Comparison of ENCODE assay signal across 15 cellular contexts in genomic region chr15:76191539-76192244, GRCh38.
DNase-seq lines count a peak whose midpoint lies in the region; ATAC-seq and TF ChIP-seq lines count a peak whose summit lies in the region.
"Had no signal": no experiment of that assay in that cellular context is flagged by ENCODE, and none has a peak within 500 bp of the region (broad histone marks: within the 10 kb centered on the region; RNA-seq: fewer than 3 reads in every experiment).

No MANE protein-coding gene starts in this region.

- peaks cover 0 to 13% (median 0%) of the 10 kb centered on the region in 11 experiments; a peak in 5 of 22 replicates for H3K9me3 ChIP-seq in BLaER1 treated with 17β-estradiol and CSF1 and Interleukin-3, amounts not matched to agents 10 nM and 100 nM (replicated peaks in 1 of 11)
- no peaks in the 10 kb centered on the region for H3K9me3 ChIP-seq in PC-3 (ENCODE audit: low read length)
- H3K9me3 ChIP-seq: heart left ventricle had no signal

- H3K4me3 ChIP-seq in BLaER1 treated with 17β-estradiol and CSF1 and Interleukin-3, amounts not matched to agents 10 nM and 100 nM: no peak overlapping the region
- H3K4me3 ChIP-seq in PC-3 (ENCODE audit: low read length): no peak overlapping the region

- no peak overlapping the region for H3K27ac ChIP-seq in BLaER1 treated with 17β-estradiol and CSF1 and Interleukin-3, amounts not matched to agents 10 nM and 100 nM
- no peak overlapping the region for H3K27ac ChIP-seq in PC-3 (ENCODE audit: low read length)
- H3K27ac ChIP-seq: heart left ventricle, parathyroid adenoma had no signal

- H3K27me3 ChIP-seq in BLaER1 treated with 17β-estradiol and CSF1 and Interleukin-3, amounts not matched to agents 10 nM and 100 nM: peaks cover 0 to 12% (median 0%) of the 10 kb centered on the region in 11 experiments; a peak in 7 of 22 replicates
- no peaks in the 10 kb centered on the region for H3K27me3 ChIP-seq in PC-3 (ENCODE audit: low read length)

- peak; percentile 44 for DNase-seq in ELF-1 (ENCODE audit: low read depth, low spot score)
- DNase-seq in PC-3: no peak
- peak; percentile 76 for DNase-seq in left kidney (ENCODE audit: low read depth, low spot score)
- no peak for DNase-seq in GOT3 (lab: John Stamatoyannopoulos, UW)
- DNase-seq in T-helper 9 cell: no peak
- no peak for DNase-seq in progenitor cell of endocrine pancreas (ENCODE audit: low spot score, unreplicated experiment)
- DNase-seq: activated T-cell treated with anti-CD3 and anti-CD28 coated beads, Interleukin-2, amount 50 U/mL, for 72 hours; NCI-H510A; RPMI8226 had no signal

- no peak overlapping the region for H3K27ac Mint-ChIP-seq in progenitor cell of endocrine pancreas
- H3K27ac Mint-ChIP-seq: activated naive CD4-positive, alpha-beta T cell treated with anti-CD3 and anti-CD28 coated beads, Interleukin-2, amount 10 ng/mL, durations not matched to agents 7 days and 5 days; activated T-cell treated with anti-CD3 and anti-CD28 coated beads, Interleukin-2, amount 50 U/mL, for 72 hours; HFFc6 had no signal

- peak overlapping the region; percentile 26 to 90 (median 52); a peak in 19 of 22 replicates for H3K4me2 ChIP-seq in BLaER1 treated with 17β-estradiol and CSF1 and Interleukin-3, amounts not matched to agents 10 nM and 100 nM
- H3K4me2 ChIP-seq in PC-3 (ENCODE audit: low read length): no peak overlapping the region

- H3K27me3 Mint-ChIP-seq in progenitor cell of endocrine pancreas: peaks cover 38% of the 10 kb centered on the region

- no peaks in the 10 kb centered on the region for H3K9me3 Mint-ChIP-seq in progenitor cell of endocrine pancreas (ENCODE audit: low read depth)
- H3K9me3 Mint-ChIP-seq: activated naive CD4-positive, alpha-beta T cell treated with anti-CD3 and anti-CD28 coated beads, Interleukin-2, amount 10 ng/mL, durations not matched to agents 7 days and 5 days; activated T-cell treated with anti-CD3 and anti-CD28 coated beads, Interleukin-2, amount 50 U/mL, for 72 hours; HFFc6; naive thymus-derived CD8-positive, alpha-beta T cell had no signal

- no TSS peak for BruUV-seq in PC-3 (replicated peaks; lab: Mats Ljungman, UMichigan)

- H3K4me1 Mint-ChIP-seq in progenitor cell of endocrine pancreas (ENCODE audit: low read depth): peaks cover 18% of the 10 kb centered on the region

- CTCF ChIA-PET in PC-3 (lab: Charles Lee): interaction anchor here (1.0 kb wide), 1 partner anchor 44 kb away, joined by 3 read pairs; no protein-coding TSS in a partner anchor

- intact Hi-C loops in PC-3 (cut with micrococcal nuclease): loop anchor here (2.0 to 10.0 kb wide), 3 partner anchors 25 to 675 kb away; no protein-coding TSS in a partner anchor

- no peaks in the 10 kb centered on the region for H3K9me2 ChIP-seq in PC-3 (replicated peaks; ENCODE audit: low read length)

- H3K79me2 ChIP-seq in PC-3 (ENCODE audit: low read length): no peaks in the 10 kb centered on the region
- H3K79me2 ChIP-seq: parathyroid adenoma had no signal

- H2AFZ ChIP-seq in PC-3 (ENCODE audit: low read length): peak overlapping the region; percentile 79; the same call in 1 of the 2 replicates
- H2AFZ ChIP-seq: parathyroid adenoma had no signal

- H3K36me3 Mint-ChIP-seq in progenitor cell of endocrine pancreas (ENCODE audit: insufficient read depth): no peaks in the 10 kb centered on the region
- H3K36me3 Mint-ChIP-seq: activated naive CD4-positive, alpha-beta T cell treated with anti-CD3 and anti-CD28 coated beads, Interleukin-2, amount 10 ng/mL, durations not matched to agents 7 days and 5 days; naive thymus-derived CD8-positive, alpha-beta T cell had no signal

- peaks cover 14 to 32% (median 23%) of the 10 kb centered on the region in 10 experiments for H3K4me1 ChIP-seq in BLaER1 treated with 17β-estradiol and CSF1 and Interleukin-3, amounts not matched to agents 10 nM and 100 nM
- H3K4me1 ChIP-seq in PC-3 (ENCODE audit: insufficient read depth, low read length): peaks cover 15% of the 10 kb centered on the region
- H3K4me1 ChIP-seq: parathyroid adenoma had no signal

- H3K9ac ChIP-seq in BLaER1 treated with 17β-estradiol and CSF1 and Interleukin-3, amounts not matched to agents 10 nM and 100 nM: no peak overlapping the region; a peak in 1 of 22 replicates
- no peak overlapping the region for H3K9ac ChIP-seq in PC-3 (ENCODE audit: low read length)
- H3K9ac ChIP-seq: parathyroid adenoma had no signal

- H3K4me3 Mint-ChIP-seq in progenitor cell of endocrine pancreas (ENCODE audit: low read depth): no peak overlapping the region
- H3K4me3 Mint-ChIP-seq: activated naive CD4-positive, alpha-beta T cell treated with anti-CD3 and anti-CD28 coated beads, Interleukin-2, amount 10 ng/mL, durations not matched to agents 7 days and 5 days had no signal

- TF ChIP-seq CTCF in PC-3 (conservative IDR thresholded peaks at IDR 0.05; ENCODE audit: low read depth, low read length) (no peak), progenitor cell of endocrine pancreas (IDR thresholded peaks at IDR 0.05; ENCODE audit: unreplicated experiment) (no peak)

- POLR2A ChIA-PET in PC-3 (lab: Charles Lee; ENCODE audit: unreplicated experiment): no interaction called here

- H3K36me3 ChIP-seq in BLaER1 treated with 17β-estradiol and CSF1 and Interleukin-3, amounts not matched to agents 10 nM and 100 nM: no peaks in the 10 kb centered on the region
- no peaks in the 10 kb centered on the region for H3K36me3 ChIP-seq in PC-3 (ENCODE audit: low read depth, low read length)
- H3K36me3 ChIP-seq: heart left ventricle had no signal

- H3F3A ChIP-seq in PC-3 (ENCODE audit: low read length, unreplicated experiment): no peaks in the 10 kb centered on the region

- no peak for ATAC-seq in PC-3

- H4K20me1 ChIP-seq in BLaER1 treated with 17β-estradiol and CSF1 and Interleukin-3, amounts not matched to agents 10 nM and 100 nM: peaks cover 0 to 12% (median 0%) of the 10 kb centered on the region in 11 experiments; a peak in 1 of 22 replicates
- H4K20me1 ChIP-seq in PC-3 (ENCODE audit: low read length): no peaks in the 10 kb centered on the region

Comparison
In these comparisons a context has a peak if more than half of its experiments do, and no peak if none do; other contexts are left out.
1. DNase-seq: peak in ELF-1 (single experiment) and left kidney (single experiment); none in PC-3 (single experiment), GOT3 (single experiment), T-helper 9 cell (single experiment) and progenitor cell of endocrine pancreas (single experiment).